Comparison of ENCODE assay signal across 3 cellular contexts in genomic region chr17:47265983-47266541, GRCh38.
TF ChIP-seq lines count a peak whose summit lies in the region.

No MANE protein-coding gene starts in this region.

TF ChIP-seq in K562, 482 proteins besides CTCF, POLR2A, EP300 and RAD21 (continues in another document):
- TF ChIP-seq BMI1 (IDR thresholded peaks at IDR 0.05; ENCODE audit: low read length) (no peak), USF1 (CRISPR knock-in tag; IDR thresholded peaks at IDR 0.05) (peak; percentile 93), HOXB6 (CRISPR knock-in tag; IDR thresholded peaks at IDR 0.05; ENCODE audit: borderline replicate concordance) (no peak), NCOR1 (IDR thresholded peaks at IDR 0.05) (peak; percentile 83), ETS1 (conservative IDR thresholded peaks at IDR 0.05; ENCODE audit: control insufficient read depth, low read depth, low read length) (peak; percentile 57; the same call in 1 of the 2 replicates), TFAP4 (CRISPR knock-in tag; IDR thresholded peaks at IDR 0.05; ENCODE audit: borderline replicate concordance) (peak; percentile 50), CC2D1A (IDR thresholded peaks at IDR 0.05) (peak; percentile 39; the same call in 1 of the 2 replicates), NBN (IDR thresholded peaks at IDR 0.05; ENCODE audit: low read depth) (no peak), FOXM1 (IDR thresholded peaks at IDR 0.05; ENCODE audit: low read depth) (peak; percentile 56; the same call in 1 of the 2 replicates), FOXM1 (CRISPR knock-in tag; IDR thresholded peaks at IDR 0.05; ENCODE audit: low read depth) (no peak), ZMIZ1 (IDR thresholded peaks at IDR 0.05; ENCODE audit: low read depth in 2 of 2, low read length in 2 of 2) (peak in 1 of 2 experiments; percentile 78; a peak in 2 of 4 replicates), NR2C1 (IDR thresholded peaks at IDR 0.05) (peak; percentile 92), NR2C1 (tag; IDR thresholded peaks at IDR 0.05) (peak; percentile 96), CBFA2T2 (conservative IDR thresholded peaks at IDR 0.05) (peak; percentile 92), PHF8 (IDR thresholded peaks at IDR 0.05; ENCODE audit: borderline replicate concordance, low read length) (no peak)

TF ChIP-seq in HepG2, 621 proteins besides CTCF, POLR2A, EP300 and RAD21 (continues in another document):
- TF ChIP-seq CHD4 (IDR thresholded peaks at IDR 0.05; ENCODE audit: borderline replicate concordance, low read length), result no peak
- no peak for TF ChIP-seq SETDB1 (CRISPR knock-in tag; IDR thresholded peaks at IDR 0.05; ENCODE audit: borderline replicate concordance)
- no peak for TF ChIP-seq ZSCAN25 (CRISPR knock-in tag; IDR thresholded peaks at IDR 0.05)
- TF ChIP-seq ZBTB37 (CRISPR knock-in tag; IDR thresholded peaks at IDR 0.05), result no peak
- TF ChIP-seq AGO1 (IDR thresholded peaks at IDR 0.05; ENCODE audit: low read depth, low read length, poor library complexity, severe bottlenecking), result no peak
- no peak for TF ChIP-seq ATF6 (CRISPR knock-in tag; conservative IDR thresholded peaks at IDR 0.05)
- TF ChIP-seq BHLHE40 (IDR thresholded peaks at IDR 0.05; ENCODE audit: low read length), result peak; percentile 35; the same call in 1 of the 2 replicates
- 0 out of 2 replicates have a peak, but pooled peaks have one; percentile 27 for TF ChIP-seq MNT (IDR thresholded peaks at IDR 0.05)
- no peak for TF ChIP-seq ZFP41 (CRISPR knock-in tag; IDR thresholded peaks at IDR 0.05; ENCODE audit: borderline replicate concordance)
- TF ChIP-seq SMAD1 (CRISPR knock-in tag; IDR thresholded peaks at IDR 0.05; ENCODE audit: borderline replicate concordance, low read depth), result no peak
- TF ChIP-seq BCL6 (CRISPR knock-in tag; IDR thresholded peaks at IDR 0.05), result no peak
- no peak for TF ChIP-seq ZNF3 (CRISPR knock-in tag; IDR thresholded peaks at IDR 0.05)
- TF ChIP-seq ZNF841 (CRISPR knock-in tag; IDR thresholded peaks at IDR 0.05; ENCODE audit: borderline replicate concordance), result no peak
- no peak for TF ChIP-seq ZNF512B (CRISPR knock-in tag; IDR thresholded peaks at IDR 0.05; ENCODE audit: borderline replicate concordance)
- no peak for TF ChIP-seq ZNF382 (CRISPR knock-in tag; IDR thresholded peaks at IDR 0.05; ENCODE audit: borderline replicate concordance)
- TF ChIP-seq ZNF543 (CRISPR knock-in tag; IDR thresholded peaks at IDR 0.05), result no peak

TF ChIP-seq in GM23338, 12 proteins besides CTCF, POLR2A, EP300 and RAD21:
- TF ChIP-seq STAT1 (IDR thresholded peaks at IDR 0.05; ENCODE audit: unreplicated experiment) (no peak), CREB1 (CRISPR knock-in tag; IDR thresholded peaks at IDR 0.05; ENCODE audit: low read depth) (no peak), ETS1 (IDR thresholded peaks at IDR 0.05) (no peak), ZNF462 (CRISPR knock-in tag; IDR thresholded peaks at IDR 0.05) (no peak), ZNF331 (CRISPR knock-in tag; IDR thresholded peaks at IDR 0.05; ENCODE audit: low read depth) (no peak), POLR2AphosphoS5 (IDR thresholded peaks at IDR 0.05; ENCODE audit: low read depth) (no peak)
